Comparison of ENCODE assay signal across 17 cellular contexts in the genomic region with DNA sequence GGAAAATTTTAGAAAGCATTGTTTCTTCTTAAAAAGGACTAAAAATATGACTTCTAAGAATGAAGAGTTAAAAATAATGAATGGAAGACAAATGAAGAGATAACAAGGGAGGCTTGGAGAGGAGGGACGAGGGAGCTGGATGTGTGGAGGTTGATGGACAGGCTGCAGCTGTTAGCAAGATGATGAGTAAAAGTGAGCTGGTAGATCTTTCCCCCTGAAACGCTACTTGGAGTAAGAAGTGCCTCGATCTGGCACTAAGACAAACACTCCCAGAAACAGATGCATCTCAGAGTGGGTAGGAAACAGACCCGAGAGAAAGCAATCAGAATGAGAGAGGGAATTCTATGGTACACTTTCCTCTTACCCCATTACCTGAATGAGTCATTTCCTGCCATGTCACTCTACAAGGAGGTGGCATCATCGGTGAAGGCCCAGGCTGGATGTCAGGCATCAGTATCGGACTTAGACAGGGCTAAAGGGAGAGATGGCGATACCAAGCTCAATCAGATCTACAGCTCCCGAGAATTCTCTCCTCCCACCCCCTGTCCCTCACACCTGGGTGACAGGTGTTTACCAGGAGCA.
DNase-seq lines count a peak whose midpoint lies in the region; ATAC-seq and TF ChIP-seq lines count a peak whose summit lies in the region.
"Had no signal": no experiment of that assay in that cellular context is flagged by ENCODE, and none has a peak within 500 bp of the region (broad histone marks: within the 10 kb centered on the region; RNA-seq: fewer than 3 reads in every experiment).

No MANE protein-coding gene starts in this region.

- H2AFZ ChIP-seq in PC-3 (ENCODE audit: low read length) (peak overlapping the region; percentile 56), GM23248 (no peak overlapping the region)

- H3K4me1 ChIP-seq in PC-3 (ENCODE audit: insufficient read depth, low read length) (peaks cover 16% of the 10 kb centered on the region), GM23248 (ENCODE audit: insufficient read depth) (no peaks in the 10 kb centered on the region)
- H3K4me1 ChIP-seq: BLaER1, heart right ventricle had no signal

- H3K27me3 Mint-ChIP-seq in natural killer cell (ENCODE audit: low read depth in 2 of 2), result peaks cover 0 to 3% of the 10 kb centered on the region in 2 donors
- no peaks in the 10 kb centered on the region for H3K27me3 Mint-ChIP-seq in nephron progenitor cell (ENCODE audit: low read depth, poor library complexity)
- H3K27me3 Mint-ChIP-seq: effector memory CD8-positive, alpha-beta T cell had no signal

- H3F3A ChIP-seq in PC-3 (ENCODE audit: low read length, unreplicated experiment) (no peaks in the 10 kb centered on the region), GM23248 (ENCODE audit: insufficient read depth) (no peaks in the 10 kb centered on the region)

- H3K9me3 ChIP-seq in PC-3 (ENCODE audit: low read length), result no peaks in the 10 kb centered on the region
- no peaks in the 10 kb centered on the region for H3K9me3 ChIP-seq in GM23248 (ENCODE audit: low read depth)
- H3K9me3 ChIP-seq: heart right ventricle, ovary had no signal

- H3K27ac Mint-ChIP-seq in natural killer cell (peak overlapping the region; percentile 3 to 75), nephron progenitor cell (no peak overlapping the region)
- H3K27ac Mint-ChIP-seq: effector memory CD8-positive, alpha-beta T cell had no signal

- WGBS in GM23248 (ENCODE audit: low coverage in 1 of 2, low lambda C conversion rate in 2 of 2, missing lambda C conversion rate in 2 of 2), 2 experiments, result 17 to 29% methylated on average over 8 of the region's 8 CpGs

- peaks cover 3 to 4% of the 10 kb centered on the region in 2 donors for H3K9me3 Mint-ChIP-seq in natural killer cell
- peaks cover 5% of the 10 kb centered on the region for H3K9me3 Mint-ChIP-seq in nephron progenitor cell

- H3K79me2 ChIP-seq in PC-3 (ENCODE audit: low read length), result no peaks in the 10 kb centered on the region
- no peaks in the 10 kb centered on the region for H3K79me2 ChIP-seq in GM23248 (ENCODE audit: insufficient read depth)

- H3K4me1 Mint-ChIP-seq in natural killer cell, result peaks cover 25 to 28% of the 10 kb centered on the region in 2 donors
- H3K4me1 Mint-ChIP-seq in nephron progenitor cell, result peaks cover 5% of the 10 kb centered on the region

- no peak overlapping the region for H3K9ac ChIP-seq in PC-3 (ENCODE audit: low read length)
- H3K9ac ChIP-seq in GM23248, result no peak overlapping the region
- H3K9ac ChIP-seq: BLaER1 had no signal

- H3K36me3 Mint-ChIP-seq in natural killer cell (no peaks in the 10 kb centered on the region), nephron progenitor cell (ENCODE audit: low read depth) (no peaks in the 10 kb centered on the region)

- H4K20me1 ChIP-seq in PC-3 (ENCODE audit: low read length) (no peaks in the 10 kb centered on the region), GM23248 (ENCODE audit: insufficient read depth) (no peaks in the 10 kb centered on the region)
- H4K20me1 ChIP-seq: BLaER1 had no signal

- in situ Hi-C loops in GM23248 (cut with MboI), result no loop called here

- no TSS peak for BruUV-seq in PC-3 (replicated peaks; lab: Mats Ljungman, UMichigan)

- H3K27me3 ChIP-seq in PC-3 (ENCODE audit: low read length), result peaks cover 16% of the 10 kb centered on the region
- peaks cover 9% of the 10 kb centered on the region; the same call in 1 of the 2 replicates for H3K27me3 ChIP-seq in GM23248 (replicated peaks; ENCODE audit: insufficient read depth)
- H3K27me3 ChIP-seq: BLaER1, heart right ventricle, ovary had no signal

- H3K27ac ChIP-seq in PC-3 (ENCODE audit: low read length) (peak overlapping the region; percentile 24), GM23248 (no peak overlapping the region)
- H3K27ac ChIP-seq: BLaER1, heart right ventricle, ovary had no signal

- H3K9me2 ChIP-seq in PC-3 (replicated peaks; ENCODE audit: low read length), result no peaks in the 10 kb centered on the region
- no peaks in the 10 kb centered on the region for H3K9me2 ChIP-seq in GM23248 (ENCODE audit: insufficient read depth)

- H3K4me2 ChIP-seq in PC-3 (ENCODE audit: low read length), result peak overlapping the region; percentile 58
- H3K4me2 ChIP-seq in GM23248 (ENCODE audit: unreplicated experiment), result no peak overlapping the region
- H3K4me2 ChIP-seq: BLaER1 had no signal

- intact Hi-C loops in PC-3 (cut with micrococcal nuclease) (no loop called here), natural killer cell (cut with micrococcal nuclease) (no loop called here)

- DNase-seq in PC-3 (peak; percentile 71), natural killer cell (no peak), GM23248 (no peak), nephron progenitor cell (no peak), NCI-H446 (lab: John Stamatoyannopoulos, UW) (no peak)
- DNase-seq in activated CD4-positive, alpha-beta T cell treated with anti-CD3 and anti-CD28 coated beads for 1 hour, result no peak
- DNase-seq: activated T-cell treated with anti-CD3 and anti-CD28 coated beads, Interleukin-2, amount 50 U/mL, for 48 hours; anterior cingulate cortex; effector memory CD8-positive, alpha-beta T cell; heart right ventricle; KBM-7; NCI-H2171 treated with DMSO at 0.1 percent for 48 hours; ovary had no signal

- TF ChIP-seq CTCF in PC-3 (conservative IDR thresholded peaks at IDR 0.05; ENCODE audit: low read depth, low read length) (no peak), natural killer cell (IDR thresholded peaks at IDR 0.05) (no peak), nephron progenitor cell (IDR thresholded peaks at IDR 0.05) (no peak)

- ATAC-seq in GM18873 (IDR thresholded peaks at IDR 0.05; ENCODE audit: low FRiP score, unreplicated experiment) (peak; percentile 84), HG02763 (IDR thresholded peaks at IDR 0.05; ENCODE audit: unreplicated experiment) (peak; percentile 62), PC-3 (no peak), natural killer cell (peak in 1 of 3 donors; percentile 47)
- ATAC-seq: effector memory CD8-positive, alpha-beta T cell; heart right ventricle had no signal

- H3K4me3 ChIP-seq in PC-3 (ENCODE audit: low read length), result no peak overlapping the region
- no peak overlapping the region for H3K4me3 ChIP-seq in GM23248
- H3K4me3 ChIP-seq: BLaER1, heart right ventricle, lung, ovary had no signal

- POLR2A ChIA-PET in PC-3 (lab: Charles Lee; ENCODE audit: unreplicated experiment), result no interaction called here

- no peaks in the 10 kb centered on the region for H3K36me3 ChIP-seq in PC-3 (ENCODE audit: low read depth, low read length)
- H3K36me3 ChIP-seq in GM23248 (ENCODE audit: low read depth), result no peaks in the 10 kb centered on the region
- H3K36me3 ChIP-seq: BLaER1, heart right ventricle, ovary had no signal

- CTCF ChIA-PET in PC-3 (lab: Charles Lee), result no interaction called here

- H3K4me3 Mint-ChIP-seq in natural killer cell (peak overlapping the region; percentile 49), nephron progenitor cell (no peak overlapping the region)
- H3K4me3 Mint-ChIP-seq: effector memory CD8-positive, alpha-beta T cell had no signal
